In genomic region chr1:100936194-100936967, GRCh38 we compare ENCODE assay signal across 22 cellular contexts. TPM values are rescaled to one million over a fixed set of nuclear protein-coding genes. Genes with fewer than 3 reads are reported as not detected.
DNase-seq lines count a peak whose midpoint lies in the region; ATAC-seq, FAIRE-seq and TF ChIP-seq lines count a peak whose summit lies in the region.
"Had no signal": no experiment of that assay in that cellular context is flagged by ENCODE, and none has a peak within 500 bp of the region (broad histone marks: within the 10 kb centered on the region; RNA-seq: fewer than 3 reads in every experiment).

No MANE protein-coding gene starts in this region.

- H3K27me3 ChIP-seq in HepG2 (ENCODE audit: control insufficient read depth in 1 of 2, insufficient read depth in 2 of 2, low read length in 2 of 2) (no peaks in the 10 kb centered on the region), right lobe of liver (no peaks in the 10 kb centered on the region)
- no peaks in the 10 kb centered on the region for H3K27me3 ChIP-seq in naive thymus-derived CD4-positive, alpha-beta T cell (ENCODE audit: control insufficient read depth in 2 of 2, insufficient read depth in 2 of 2, low read length in 2 of 2)
- H3K27me3 ChIP-seq: BLaER1, Peyer's patch had no signal

- H3K36me3 ChIP-seq in HepG2 (replicated peaks in 1 of 2; ENCODE audit: control insufficient read depth in 1 of 2, insufficient read depth in 2 of 2, low read length in 2 of 2) = peaks cover 4 to 19% of the 10 kb centered on the region in 2 experiments; a peak in 3 of 5 replicates
- peaks cover 0 to 5% (median 0%) of the 10 kb centered on the region in 4 donors for H3K36me3 ChIP-seq in right lobe of liver
- peaks cover 0 to 7% (median 0%) of the 10 kb centered on the region in 3 experiments for H3K36me3 ChIP-seq in naive thymus-derived CD4-positive, alpha-beta T cell (ENCODE audit: control insufficient read depth in 2 of 3, insufficient read depth in 3 of 3, low read length in 3 of 3)

- no peaks in the 10 kb centered on the region for H3K27me3 Mint-ChIP-seq in T-helper 17 cell
- H3K27me3 Mint-ChIP-seq in naive thymus-derived CD4-positive, alpha-beta T cell = peaks cover 0 to 2% (median 0%) of the 10 kb centered on the region in 5 donors
- H3K27me3 Mint-ChIP-seq in glutamatergic neuron (ENCODE audit: unreplicated experiment) = peaks cover 2% of the 10 kb centered on the region

- no peak overlapping the region for H3K4me2 ChIP-seq in HepG2 (ENCODE audit: low read depth, low read length)
- H3K4me2 ChIP-seq: BLaER1, KMS-11, SK-N-SH had no signal

- peaks cover 14% of the 10 kb centered on the region for H3K36me3 Mint-ChIP-seq in T-helper 17 cell (ENCODE audit: low read depth)
- H3K36me3 Mint-ChIP-seq in naive thymus-derived CD4-positive, alpha-beta T cell = peaks cover 17 to 78% (median 72%) of the 10 kb centered on the region in 5 donors
- H3K36me3 Mint-ChIP-seq in glutamatergic neuron (ENCODE audit: unreplicated experiment) = peaks cover 10% of the 10 kb centered on the region

- no peaks in the 10 kb centered on the region for H3K4me1 ChIP-seq in HepG2 (ENCODE audit: insufficient read depth, low read length)
- H3K4me1 ChIP-seq in right lobe of liver = no peaks in the 10 kb centered on the region
- H3K4me1 ChIP-seq in naive thymus-derived CD4-positive, alpha-beta T cell (ENCODE audit: control insufficient read depth in 2 of 2, insufficient read depth in 2 of 2, low read length in 2 of 2) = peaks cover 7 to 25% of the 10 kb centered on the region in 2 donors
- H3K4me1 ChIP-seq: BLaER1, Peyer's patch had no signal

- H3K27ac Mint-ChIP-seq in T-helper 17 cell (peak overlapping the region; percentile 12), glutamatergic neuron (ENCODE audit: unreplicated experiment) (no peak overlapping the region)
- peak overlapping the region in 5 of 9 donors; percentile 23 to 72 (median 62) for H3K27ac Mint-ChIP-seq in naive thymus-derived CD4-positive, alpha-beta T cell

- H3K9ac ChIP-seq in HepG2 (ENCODE audit: insufficient read depth, low read depth, low read length) = no peak overlapping the region
- H3K9ac ChIP-seq: BLaER1, GM23248, KMS-11, SK-N-SH had no signal

- TF ChIP-seq POLR2A in HepG2 (IDR thresholded peaks at IDR 0.05; ENCODE audit: insufficient read depth in 1 of 2, low read depth in 2 of 2, low read length in 2 of 2) (no peak), right lobe of liver (IDR thresholded peaks at IDR 0.05) (no peak), erythroblast (IDR thresholded peaks at IDR 0.05; ENCODE audit: low read length) (no peak)

- peaks cover 6 to 43% (median 13%) of the 10 kb centered on the region in 11 donors for H3K9me3 Mint-ChIP-seq in naive thymus-derived CD4-positive, alpha-beta T cell
- no peaks in the 10 kb centered on the region for H3K9me3 Mint-ChIP-seq in glutamatergic neuron (ENCODE audit: unreplicated experiment)

- intact Hi-C loops in HepG2 (cut with micrococcal nuclease; ENCODE audit: unreplicated experiment) (no loop called here), right lobe of liver (cut with DNase I) (no loop called here)
- intact Hi-C loops in naive thymus-derived CD4-positive, alpha-beta T cell (cut with micrococcal nuclease) = no loop called here

- POLR2A ChIA-PET in HepG2 (lab: Yijun Ruan, JAX) = no interaction called here
- POLR2A ChIA-PET in naive thymus-derived CD4-positive, alpha-beta T cell (lab: Charles Lee) = interaction anchor here (1.1 to 2.3 kb wide), 3 partner anchors 12 to 300 kb away, joined by 3 to 17 read pairs (median 5); no protein-coding TSS in a partner anchor

- no peak for TF ChIP-seq EP300 in HepG2 (IDR thresholded peaks at IDR 0.05; ENCODE audit: low read depth in 2 of 2, low read length in 2 of 2)
- no peak for TF ChIP-seq EP300 in HepG2 (CRISPR knock-in tag; IDR thresholded peaks at IDR 0.05; ENCODE audit: borderline replicate concordance)

- H3K4me1 Mint-ChIP-seq in T-helper 17 cell = peaks cover 22% of the 10 kb centered on the region
- peaks cover 24 to 86% (median 78%) of the 10 kb centered on the region in 7 donors for H3K4me1 Mint-ChIP-seq in naive thymus-derived CD4-positive, alpha-beta T cell
- no peaks in the 10 kb centered on the region for H3K4me1 Mint-ChIP-seq in glutamatergic neuron (ENCODE audit: low read depth, unreplicated experiment)

- TF ChIP-seq CTCF in HepG2 (CRISPR knock-in tag; IDR thresholded peaks at IDR 0.05) (no peak), right lobe of liver (IDR thresholded peaks at IDR 0.05) (no peak), glutamatergic neuron (IDR thresholded peaks at IDR 0.05; ENCODE audit: partially characterized antibody, unreplicated experiment) (no peak)

- DNase-seq in HepG2 (ENCODE audit: low spot score) (no peak), right lobe of liver (no peak), MV-4-11 (lab: John Stamatoyannopoulos, UW) (peak; percentile 69), T-helper 17 cell (no peak), glutamatergic neuron (no peak), erythroblast (lab: John Stamatoyannopoulos, UW) (no peak), OCI-M1 (lab: John Stamatoyannopoulos, UW) (no peak)
- no peak for DNase-seq in naive thymus-derived CD4-positive, alpha-beta T cell
- DNase-seq: DMS 273 treated with DMSO at 0.1 percent for 48 hours, GF-D8, GM23248, NCI-H1105, NCI-H1694, NCI-H2107, NCI-H526 treated with DMSO at 0.1 percent for 48 hours, Peyer's patch, SK-N-SH had no signal

- no peak for ATAC-seq in HepG2
- ATAC-seq in right lobe of liver = no peak
- ATAC-seq in T-helper 17 cell = no peak
- no peak for ATAC-seq in naive thymus-derived CD4-positive, alpha-beta T cell
- ATAC-seq: HCT116, Right ventricle myocardium inferior had no signal

- no peak overlapping the region for H3K4me3 Mint-ChIP-seq in T-helper 17 cell
- peak overlapping the region in 3 of 10 donors; percentile 3 to 47 (median 16) for H3K4me3 Mint-ChIP-seq in naive thymus-derived CD4-positive, alpha-beta T cell
- H3K4me3 Mint-ChIP-seq in glutamatergic neuron (ENCODE audit: unreplicated experiment) = no peak overlapping the region

- no peaks in the 10 kb centered on the region for H4K20me1 ChIP-seq in HepG2 (ENCODE audit: insufficient read depth, low read length)
- H4K20me1 ChIP-seq: BLaER1 had no signal

- no TSS peak for BruUV-seq in HepG2 (replicated peaks; lab: Mats Ljungman, UMichigan)

- FAIRE-seq in HepG2 (lab: Jason Lieb, UNC) = no peak
- FAIRE-seq: GM12892 had no signal

- no peaks in the 10 kb centered on the region for H3K79me2 ChIP-seq in HepG2 (ENCODE audit: insufficient read depth, low read length)

- in situ Hi-C loops in HepG2 (cut with HindIII; ENCODE audit: extremely low pct_ligation_motif_present, low pct_unique_long_range_greater_than_20kb) = no loop called here

- no peak for TF ChIP-seq RAD21 in HepG2 (CRISPR knock-in tag; IDR thresholded peaks at IDR 0.05)

- H3K27ac ChIP-seq in HepG2 (ENCODE audit: extremely low read length, insufficient read depth, low read length) (no peak overlapping the region), right lobe of liver (no peak overlapping the region)
- no peak overlapping the region for H3K27ac ChIP-seq in naive thymus-derived CD4-positive, alpha-beta T cell (ENCODE audit: low read depth, low read length)
- H3K27ac ChIP-seq: BLaER1, GM23248, KMS-11, Peyer's patch had no signal

- H2AFZ ChIP-seq in HepG2 (ENCODE audit: low read length) = no peak overlapping the region
- H2AFZ ChIP-seq: GM23248 had no signal

- no peaks in the 10 kb centered on the region for H3K9me3 ChIP-seq in HepG2 (ENCODE audit: low read length)
- no peaks in the 10 kb centered on the region for H3K9me3 ChIP-seq in right lobe of liver
- H3K9me3 ChIP-seq in T-helper 17 cell (ENCODE audit: control insufficient read depth, low read length, poor library complexity, severe bottlenecking) = no peaks in the 10 kb centered on the region
- H3K9me3 ChIP-seq in naive thymus-derived CD4-positive, alpha-beta T cell (ENCODE audit: control insufficient read depth in 2 of 3, low read length in 3 of 3) = no peaks in the 10 kb centered on the region
- H3K9me3 ChIP-seq: BLaER1, Peyer's patch, SK-N-SH had no signal

- CTCF ChIA-PET in HepG2 (lab: Yijun Ruan, JAX; ENCODE audit: low intra/inter-chr PET ratio, low total read pairs) = no interaction called here
- CTCF ChIA-PET in naive thymus-derived CD4-positive, alpha-beta T cell (lab: Charles Lee) = interaction anchor here (1.8 kb wide), 1 partner anchor 12 kb away, joined by 5 read pairs; no protein-coding TSS in a partner anchor

- H3K4me3 ChIP-seq in HepG2 (replicated peaks in 1 of 3; ENCODE audit: insufficient read depth in 1 of 3, low read depth in 2 of 3, low read length in 3 of 3) (no peak overlapping the region), right lobe of liver (no peak overlapping the region)
- H3K4me3 ChIP-seq in naive thymus-derived CD4-positive, alpha-beta T cell (ENCODE audit: low read length) = no peak overlapping the region
- H3K4me3 ChIP-seq: BLaER1, GM23248, Peyer's patch had no signal

RNA-seq across cellular contexts. Expression of gene SLC30A7, which starts 40.5 kb away (rescaled TPM):
- total RNA-seq in HepG2 (2016; rRNA removed; fragmentation: Illumina TruSeq; extraction: Trizol) = 27.4 and 40.8 TPM in 2 replicates
- total RNA-seq in HepG2 (2016; cell fraction: cytosol; rRNA removed; fragmentation: Illumina TruSeq; extraction: Trizol; ENCODE audit: low read depth) = 13.4 and 16.0 TPM in 2 replicates
- 25.9 and 40.2 TPM in 2 replicates for total RNA-seq in HepG2 (2016; cell fraction: insoluble cytoplasmic fraction; rRNA removed; fragmentation: Illumina TruSeq; extraction: Trizol)
- total RNA-seq in HepG2 (2016; cell fraction: membrane; rRNA removed; fragmentation: Illumina TruSeq; extraction: Trizol) = 8.9 and 10.3 TPM in 2 replicates
- 46.2 and 56.7 TPM in 2 replicates for total RNA-seq in HepG2 (2016; cell fraction: nucleus; rRNA removed; fragmentation: Illumina TruSeq; extraction: Trizol)
- polyA plus RNA-seq in HepG2 (2011; rRNA removed) = 8.3 and 8.9 TPM in 2 replicates
- polyA plus RNA-seq in HepG2 (2011; cell fraction: cytosol; rRNA removed) = 3.4 and 6.7 TPM in 2 replicates
- 6.1 and 9.3 TPM in 2 replicates for polyA plus RNA-seq in HepG2 (2011; cell fraction: nucleus; rRNA removed)
- 6.4 and 6.7 TPM in 2 replicates for polyA plus RNA-seq in HepG2 (2012)
- polyA plus RNA-seq in HepG2 (2016; cell fraction: cytosol; fragmentation: Illumina TruSeq; extraction: Trizol; ENCODE audit: low read depth) = 0.55 and 0.59 TPM in 2 replicates
- 8.2 and 8.3 TPM in 2 replicates for polyA plus RNA-seq in HepG2 (2016; cell fraction: insoluble cytoplasmic fraction; fragmentation: Illumina TruSeq; extraction: Trizol; ENCODE audit: low read depth)
- 1.1 and 1.5 TPM in 2 replicates for polyA plus RNA-seq in HepG2 (2016; cell fraction: membrane; fragmentation: Illumina TruSeq; extraction: Trizol; ENCODE audit: low read depth)
- 22.6 and 23.4 TPM in 2 replicates for polyA plus RNA-seq in HepG2 (2016; cell fraction: nucleus; fragmentation: Illumina TruSeq; extraction: Trizol; ENCODE audit: insufficient read depth, low read depth)
- 19.9 and 29.7 TPM in 2 replicates for polyA minus RNA-seq in HepG2 (2011; rRNA and poly(A)+ RNA removed; ENCODE audit: low replicate concordance)
- 16.4 and 22.7 TPM in 2 replicates for polyA minus RNA-seq in HepG2 (2011; cell fraction: cytosol; rRNA and poly(A)+ RNA removed)
- 19.2 and 20.5 TPM in 2 replicates for polyA minus RNA-seq in HepG2 (2011; cell fraction: nucleus; rRNA and poly(A)+ RNA removed)
- 10 to 100 TPM; 19.1 to 32.2 (median 23.3) TPM for total RNA-seq in right lobe of liver
- total RNA-seq in T-helper 17 cell = 10 to 100 TPM; 26.3 to 34.5 TPM
- 10 to 100 TPM; 29.9 to 44.5 (median 38.8) TPM for total RNA-seq in naive thymus-derived CD4-positive, alpha-beta T cell
- 10 to 100 TPM in 1 of 2 donors, 1 to 10 TPM in 1; 9.0 to 12.9 TPM for polyA plus RNA-seq in naive thymus-derived CD4-positive, alpha-beta T cell
- 21.5 TPM for total RNA-seq in glutamatergic neuron (ENCODE audit: unreplicated experiment)

RNA-seq across cellular contexts. Expression of gene EXTL2, which starts 41.7 kb away (rescaled TPM):
- total RNA-seq in HepG2 (2016; rRNA removed; fragmentation: Illumina TruSeq; extraction: Trizol) (18.8 and 23.5 TPM in 2 replicates), right lobe of liver (1 to 10 TPM; 5.2 to 8.7 (median 7.4) TPM), T-helper 17 cell (1 to 10 TPM in 1 of 2 donors, under 1 TPM in 1; 0.85 to 1.4 TPM), glutamatergic neuron (ENCODE audit: unreplicated experiment) (27.9 TPM)
- 2.2 and 2.6 TPM in 2 replicates for total RNA-seq in HepG2 (2016; cell fraction: cytosol; rRNA removed; fragmentation: Illumina TruSeq; extraction: Trizol; ENCODE audit: low read depth)
- total RNA-seq in HepG2 (2016; cell fraction: insoluble cytoplasmic fraction; rRNA removed; fragmentation: Illumina TruSeq; extraction: Trizol) = 18.7 and 25.4 TPM in 2 replicates
- total RNA-seq in HepG2 (2016; cell fraction: membrane; rRNA removed; fragmentation: Illumina TruSeq; extraction: Trizol) = 10.3 and 10.4 TPM in 2 replicates
- total RNA-seq in HepG2 (2016; cell fraction: nucleus; rRNA removed; fragmentation: Illumina TruSeq; extraction: Trizol) = 33.3 and 34.8 TPM in 2 replicates
- 16.0 and 22.0 TPM in 2 replicates for polyA plus RNA-seq in HepG2 (2011; rRNA removed)
- polyA plus RNA-seq in HepG2 (2011; cell fraction: cytosol; rRNA removed) = 6.5 and 12.0 TPM in 2 replicates
- polyA plus RNA-seq in HepG2 (2011; cell fraction: nucleus; rRNA removed) = 13.3 and 16.1 TPM in 2 replicates
- 12.7 and 13.2 TPM in 2 replicates for polyA plus RNA-seq in HepG2 (2012)
- 2.0 and 2.8 TPM in 2 replicates for polyA plus RNA-seq in HepG2 (2016; cell fraction: cytosol; fragmentation: Illumina TruSeq; extraction: Trizol; ENCODE audit: low read depth)
- 12.7 and 16.6 TPM in 2 replicates for polyA plus RNA-seq in HepG2 (2016; cell fraction: insoluble cytoplasmic fraction; fragmentation: Illumina TruSeq; extraction: Trizol; ENCODE audit: low read depth)
- polyA plus RNA-seq in HepG2 (2016; cell fraction: membrane; fragmentation: Illumina TruSeq; extraction: Trizol; ENCODE audit: low read depth) = 6.5 and 6.9 TPM in 2 replicates
- polyA plus RNA-seq in HepG2 (2016; cell fraction: nucleus; fragmentation: Illumina TruSeq; extraction: Trizol; ENCODE audit: insufficient read depth, low read depth) = 37.2 and 44.6 TPM in 2 replicates
- polyA minus RNA-seq in HepG2 (2011; rRNA and poly(A)+ RNA removed; ENCODE audit: low replicate concordance) = 5.6 TPM in 2 replicates
- 7.3 and 9.6 TPM in 2 replicates for polyA minus RNA-seq in HepG2 (2011; cell fraction: cytosol; rRNA and poly(A)+ RNA removed)
- polyA minus RNA-seq in HepG2 (2011; cell fraction: nucleus; rRNA and poly(A)+ RNA removed) = 39.4 and 47.2 TPM in 2 replicates
- total RNA-seq in naive thymus-derived CD4-positive, alpha-beta T cell = 1 to 10 TPM; 1.5 to 4.6 (median 3.2) TPM
- polyA plus RNA-seq in naive thymus-derived CD4-positive, alpha-beta T cell = 1 to 10 TPM; 2.3 to 3.7 TPM
